Comparison of ENCODE assay signal across 10 cellular contexts in genomic region chr7:85749715-85750453, GRCh38.
DNase-seq lines count a peak whose midpoint lies in the region; ATAC-seq and TF ChIP-seq lines count a peak whose summit lies in the region.
"Had no signal": no experiment of that assay in that cellular context is flagged by ENCODE, and none has a peak within 500 bp of the region (broad histone marks: within the 10 kb centered on the region; RNA-seq: fewer than 3 reads in every experiment).

No MANE protein-coding gene starts in this region.

- H3F3A ChIP-seq in OCI-LY1 (ENCODE audit: insufficient read depth, low read length), result no peaks in the 10 kb centered on the region

- H3K27me3 ChIP-seq in OCI-LY1 (ENCODE audit: insufficient read depth, low read length), result no peaks in the 10 kb centered on the region
- H3K27me3 ChIP-seq: MG63 had no signal

- H3K4me2 ChIP-seq in OCI-LY1 (ENCODE audit: low read length), result no peak overlapping the region

- no peaks in the 10 kb centered on the region for H3K36me3 Mint-ChIP-seq in naive B cell

- H3K79me2 ChIP-seq in OCI-LY1 (ENCODE audit: insufficient read depth, low read length), result no peaks in the 10 kb centered on the region

- H3K9me2 ChIP-seq in OCI-LY1 (ENCODE audit: low read depth, low read length), result no peaks in the 10 kb centered on the region

- H3K27ac Mint-ChIP-seq in naive B cell, result no peak overlapping the region

- TF ChIP-seq CTCF in OCI-LY1 (IDR thresholded peaks at IDR 0.05; ENCODE audit: low read length), result peak; percentile 25

- peaks cover 2 to 11% (median 5%) of the 10 kb centered on the region in 7 donors for H3K9me3 Mint-ChIP-seq in naive B cell

- H3K9me3 ChIP-seq in OCI-LY1 (ENCODE audit: low read length), result no peaks in the 10 kb centered on the region
- H3K9me3 ChIP-seq: MG63 had no signal

- H3K4me3 Mint-ChIP-seq in naive B cell, result no peak overlapping the region

- H3K4me1 Mint-ChIP-seq in naive B cell, result no peaks in the 10 kb centered on the region

- H3K4me3 ChIP-seq in OCI-LY1 (ENCODE audit: low read depth, low read length, poor library complexity, severe bottlenecking), result no peak overlapping the region
- H3K4me3 ChIP-seq: MG63 had no signal

- no peaks in the 10 kb centered on the region for H4K20me1 ChIP-seq in OCI-LY1 (ENCODE audit: insufficient read depth, low read length)

- peaks cover 0 to 6% (median 0%) of the 10 kb centered on the region in 3 donors for H3K27me3 Mint-ChIP-seq in naive B cell

- ATAC-seq in GM19328 (IDR thresholded peaks at IDR 0.05; ENCODE audit: unreplicated experiment), result peak; percentile 18
- peak; percentile 36 for ATAC-seq in HG02852 (IDR thresholded peaks at IDR 0.05; ENCODE audit: unreplicated experiment)
- ATAC-seq in naive B cell (ENCODE audit: low read depth in 2 of 2), result peak; percentile 5 to 8
- ATAC-seq in esophagus mucosa, result no peak

- no peak for DNase-seq in naive B cell
- DNase-seq in KG1 (lab: John Stamatoyannopoulos, UW), result no peak
- no peak for DNase-seq in GM19240 (ENCODE audit: insufficient read length, low spot score)
- no peak for DNase-seq in HK-2 (ENCODE audit: unreplicated experiment)
- DNase-seq: DMS 273 treated with DMSO at 0.1 percent for 48 hours, MG63 had no signal

- no peak overlapping the region for H2AFZ ChIP-seq in OCI-LY1 (ENCODE audit: low read length)

- H3K27ac ChIP-seq in OCI-LY1 (ENCODE audit: low read depth, low read length, poor library complexity, severe bottlenecking), result no peak overlapping the region

- no peak overlapping the region for H3K9ac ChIP-seq in OCI-LY1 (ENCODE audit: low read length)

- H3K36me3 ChIP-seq in OCI-LY1 (ENCODE audit: insufficient read depth, low read length), result no peaks in the 10 kb centered on the region
- H3K36me3 ChIP-seq: MG63 had no signal

- peaks cover 7% of the 10 kb centered on the region for H3K4me1 ChIP-seq in OCI-LY1 (ENCODE audit: insufficient read depth, low read length, severe bottlenecking)
